ENCODE assay signal across 8 cellular contexts in the genomic region with DNA sequence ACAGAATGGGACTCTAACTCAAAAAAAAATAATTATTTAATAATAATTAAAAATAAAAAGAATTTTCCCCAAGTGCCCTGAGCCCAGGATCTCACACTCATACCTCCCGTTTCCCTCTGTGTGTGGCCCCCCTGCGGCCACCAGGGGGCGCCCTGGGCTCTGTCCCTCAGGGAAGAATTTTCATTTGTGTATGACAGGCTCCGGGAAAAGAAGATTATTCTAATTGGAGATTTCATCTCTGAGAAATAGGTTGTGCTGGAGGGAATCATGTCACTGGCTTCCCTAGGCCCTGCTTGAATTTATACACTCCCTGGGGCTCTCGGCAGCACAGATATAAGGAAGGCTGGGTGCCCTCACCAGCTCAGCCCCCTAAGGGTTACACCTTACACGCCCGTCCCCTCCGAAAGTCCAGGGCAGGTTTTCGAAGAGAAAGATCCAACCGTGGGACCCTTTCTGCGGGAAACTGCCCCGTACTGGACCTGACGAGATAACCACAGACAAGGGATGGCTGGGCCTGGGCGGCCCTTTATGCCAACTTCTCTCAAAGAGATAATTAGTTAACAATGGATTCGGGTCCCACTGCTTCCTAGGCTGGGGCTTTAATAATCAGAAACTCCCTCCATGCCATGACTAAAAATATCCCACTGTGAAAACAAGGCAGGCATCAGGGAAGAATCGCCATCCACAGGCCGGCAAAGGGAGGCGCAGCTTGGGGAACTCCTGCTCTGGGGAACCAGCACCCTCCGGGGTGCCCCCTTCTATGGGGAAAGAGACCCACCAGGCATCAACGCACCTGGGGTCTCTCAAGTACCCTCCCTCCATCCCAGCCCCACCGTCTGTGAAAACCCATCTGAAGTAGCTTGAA.
A peak's percentile ranks its signal among the peaks of the same experiment; 100 is the strongest.
DNase-seq lines count a peak whose midpoint lies in the region; ATAC-seq and TF ChIP-seq lines count a peak whose summit lies in the region.

No MANE protein-coding gene starts in this region.

- H3K9me3 ChIP-seq in DOHH2 (ENCODE audit: control insufficient read depth, insufficient read depth, low read length) (no peaks in the 10 kb centered on the region), SJCRH30 (replicated peaks) (no peaks in the 10 kb centered on the region), osteoblast (ENCODE audit: low read depth, low read length) (no peaks in the 10 kb centered on the region)

- DNase-seq in LHCN-M2 (ENCODE audit: low read depth): peak; percentile 61
- peak; percentile 52 to 76 for DNase-seq in SJCRH30
- peak; percentile 57 for DNase-seq in activated gamma-delta T cell (lab: John Stamatoyannopoulos, UW)
- DNase-seq in foreskin melanocyte: peak; percentile 37
- DNase-seq in osteoblast (ENCODE audit: insufficient read length, low spot score, missing footprints): peak; percentile 91
- DNase-seq in superior temporal gyrus (ENCODE audit: extremely low spot score): peak; percentile 90

- no peaks in the 10 kb centered on the region for H3F3A ChIP-seq in DOHH2 (ENCODE audit: control insufficient read depth, insufficient read depth)

- peak overlapping the region; percentile 56 for H3K4me3 ChIP-seq in DOHH2 (ENCODE audit: low read length)
- no peak overlapping the region for H3K4me3 ChIP-seq in SJCRH30
- H3K4me3 ChIP-seq in osteoblast (ENCODE audit: insufficient read depth, low read length): peak overlapping the region; percentile 56

- H3K36me3 ChIP-seq in DOHH2 (ENCODE audit: control insufficient read depth, low read length) (peaks cover 15% of the 10 kb centered on the region), SJCRH30 (no peaks in the 10 kb centered on the region), osteoblast (ENCODE audit: insufficient read depth, low read length) (no peaks in the 10 kb centered on the region)

- H4K20me1 ChIP-seq in DOHH2 (ENCODE audit: control insufficient read depth, insufficient read depth, low read depth, low read length) (no peaks in the 10 kb centered on the region), osteoblast (ENCODE audit: insufficient read depth, low read length) (no peaks in the 10 kb centered on the region)

- no peaks in the 10 kb centered on the region for H3K9me2 ChIP-seq in DOHH2 (replicated peaks; ENCODE audit: control insufficient read depth, low read length)

- peak; percentile 83 for TF ChIP-seq CTCF in DOHH2 (IDR thresholded peaks at IDR 0.05; ENCODE audit: low read depth, low read length, poor library complexity, severe bottlenecking)
- TF ChIP-seq CTCF in osteoblast (IDR thresholded peaks at IDR 0.05; ENCODE audit: extremely low read depth, low read depth, low read length): peak; percentile 90

- peak overlapping the region; percentile 81 for H2AFZ ChIP-seq in osteoblast (ENCODE audit: low read length)

- no peaks in the 10 kb centered on the region for H3K27me3 ChIP-seq in DOHH2 (ENCODE audit: control insufficient read depth, low read length)
- H3K27me3 ChIP-seq in SJCRH30: no peaks in the 10 kb centered on the region
- no peaks in the 10 kb centered on the region for H3K27me3 ChIP-seq in osteoblast (ENCODE audit: insufficient read depth, low read length)

- peaks cover 15% of the 10 kb centered on the region for H3K4me1 ChIP-seq in DOHH2 (ENCODE audit: control insufficient read depth, low read length)
- no peaks in the 10 kb centered on the region for H3K4me1 ChIP-seq in SJCRH30
- H3K4me1 ChIP-seq in osteoblast (ENCODE audit: insufficient read depth, low read length): peaks cover 9% of the 10 kb centered on the region

- ATAC-seq in HG03196 (IDR thresholded peaks at IDR 0.05; ENCODE audit: unreplicated experiment): no peak

- H3K4me2 ChIP-seq in DOHH2 (ENCODE audit: low read length) (peak overlapping the region; percentile 77), osteoblast (ENCODE audit: insufficient read depth, low read length) (peak overlapping the region; percentile 79)

- H3K27ac ChIP-seq in DOHH2 (ENCODE audit: low read depth, low read length): no peak overlapping the region
- no peak overlapping the region for H3K27ac ChIP-seq in SJCRH30
- peak overlapping the region; percentile 31 for H3K27ac ChIP-seq in osteoblast (ENCODE audit: low read depth, low read length)

- H3K79me2 ChIP-seq in DOHH2 (ENCODE audit: control insufficient read depth, low read length) (no peaks in the 10 kb centered on the region), osteoblast (ENCODE audit: insufficient read depth, low read length) (no peaks in the 10 kb centered on the region)

Comparison
In these comparisons a context has a peak if more than half of its experiments do, and no peak if none do; other contexts are left out.
1. DNase-seq: peak in every context shown above with its lines; median percentile 91 in osteoblast; 90 in superior temporal gyrus; 64 in SJCRH30; 61 in LHCN-M2; 57 in activated gamma-delta T cell; 37 in foreskin melanocyte.